Comparison of ENCODE assay signal across 2 cellular contexts in genomic region chr2:151828890-151829324, GRCh38.
TF ChIP-seq lines count a peak whose summit lies in the region.

No MANE protein-coding gene starts in this region.

TF ChIP-seq in SK-N-SH, 30 proteins besides CTCF, POLR2A, EP300 and RAD21 (continued from another document):
- no peak for TF ChIP-seq TEAD4 (IDR thresholded peaks at IDR 0.05; ENCODE audit: borderline replicate concordance, insufficient read depth)
- TF ChIP-seq GABPA (IDR thresholded peaks at IDR 0.05; ENCODE audit: low read depth), result no peak
- no peak for TF ChIP-seq MAX (IDR thresholded peaks at IDR 0.05; ENCODE audit: low read depth)
- no peak for TF ChIP-seq NFIC (IDR thresholded peaks at IDR 0.05; ENCODE audit: borderline replicate concordance)
- no peak for TF ChIP-seq RFX5 (IDR thresholded peaks at IDR 0.05; ENCODE audit: low read length)

TF ChIP-seq in SK-N-SH treated with all-trans-retinoic acid at 6 μM for 48 hours, 23 proteins besides CTCF, POLR2A, EP300 and RAD21 (continued from another document):
- TF ChIP-seq CSRNP3 (CRISPR knock-in tag; IDR thresholded peaks at IDR 0.05), result no peak
- no peak for TF ChIP-seq ZFP3 (CRISPR knock-in tag; IDR thresholded peaks at IDR 0.05)
- no peak for TF ChIP-seq PPARA (CRISPR knock-in tag; IDR thresholded peaks at IDR 0.05; ENCODE audit: borderline replicate concordance)
- no peak for TF ChIP-seq ZNF565 (CRISPR knock-in tag; conservative IDR thresholded peaks at IDR 0.05; ENCODE audit: low read depth)
- no peak for TF ChIP-seq PATZ1 (CRISPR knock-in tag; IDR thresholded peaks at IDR 0.05; ENCODE audit: borderline replicate concordance)
- TF ChIP-seq ISL1 (CRISPR knock-in tag; IDR thresholded peaks at IDR 0.05), result no peak
- TF ChIP-seq ZC3H10 (CRISPR knock-in tag; IDR thresholded peaks at IDR 0.05), result no peak
- no peak for TF ChIP-seq GLIS3 (CRISPR knock-in tag; IDR thresholded peaks at IDR 0.05)
- TF ChIP-seq TOX (CRISPR knock-in tag; IDR thresholded peaks at IDR 0.05; ENCODE audit: borderline replicate concordance), result no peak
- no peak for TF ChIP-seq ZFP30 (CRISPR knock-in tag; IDR thresholded peaks at IDR 0.05)
